In genomic region chr13:98930014-98930625, GRCh38 we compare ENCODE assay signal across 11 cellular contexts. TPM values are rescaled to one million over a fixed set of nuclear protein-coding genes. Genes with fewer than 3 reads are reported as not detected.
DNase-seq lines count a peak whose midpoint lies in the region; ATAC-seq and TF ChIP-seq lines count a peak whose summit lies in the region.
"Had no signal": no experiment of that assay in that cellular context is flagged by ENCODE, and none has a peak within 500 bp of the region (broad histone marks: within the 10 kb centered on the region; RNA-seq: fewer than 3 reads in every experiment).

No MANE protein-coding gene starts in this region.

- TF ChIP-seq CTCF in SU-DHL-6 (IDR thresholded peaks at IDR 0.05; ENCODE audit: insufficient read depth, low read length, poor library complexity, severe bottlenecking) = no peak

- peaks cover 4% of the 10 kb centered on the region for H3K9me3 Mint-ChIP-seq in activated CD4-positive, alpha-beta T cell treated with anti-CD3 and anti-CD28 coated beads, Interleukin-2, amount 10 ng/mL, durations not matched to agents 24 days and 14 days
- peaks cover 9% of the 10 kb centered on the region for H3K9me3 Mint-ChIP-seq in stimulated activated memory B cell treated with anti-CD40 and anti-IgM and Interleukin-4, amounts not matched to agents 10 μg/mL and 1 μg/mL and 100 μg/mL, for 72 hours
- H3K9me3 Mint-ChIP-seq: natural killer cell had no signal

- intact Hi-C loops in activated CD4-positive, alpha-beta T cell treated with anti-CD3 and anti-CD28 coated beads, Interleukin-2, amount 10 ng/mL, durations not matched to agents 24 days and 14 days (cut with micrococcal nuclease) = no loop called here

- peak overlapping the region; percentile 89 for H3K27ac Mint-ChIP-seq in activated CD4-positive, alpha-beta T cell treated with anti-CD3 and anti-CD28 coated beads, Interleukin-2, amount 10 ng/mL, durations not matched to agents 24 days and 14 days
- H3K27ac Mint-ChIP-seq in stimulated activated memory B cell treated with anti-CD40 and anti-IgM and Interleukin-4, amounts not matched to agents 10 μg/mL and 1 μg/mL and 100 μg/mL, for 72 hours = peak overlapping the region; percentile 88

- peak overlapping the region; percentile 30 for H3K4me2 ChIP-seq in SU-DHL-6 (ENCODE audit: low read depth, low read length, poor library complexity, severe bottlenecking)

- DNase-seq in activated CD4-positive, alpha-beta T cell treated with anti-CD3 and anti-CD28 coated beads, Interleukin-2, amount 10 ng/mL, durations not matched to agents 24 days and 14 days = no peak
- DNase-seq in activated CD4-positive, alpha-beta T cell treated with anti-CD3 and anti-CD28 coated beads for 48 hours = no peak
- peak; percentile 17 to 19 for DNase-seq in hippocampal formation (lab: John Stamatoyannopoulos, UW)
- DNase-seq: glutamatergic neuron, natural killer cell had no signal

- peaks cover 42% of the 10 kb centered on the region for H3K36me3 Mint-ChIP-seq in activated CD4-positive, alpha-beta T cell treated with anti-CD3 and anti-CD28 coated beads, Interleukin-2, amount 10 ng/mL, durations not matched to agents 24 days and 14 days (ENCODE audit: low read depth)
- peaks cover 21% of the 10 kb centered on the region for H3K36me3 Mint-ChIP-seq in stimulated activated memory B cell treated with anti-CD40 and anti-IgM and Interleukin-4, amounts not matched to agents 10 μg/mL and 1 μg/mL and 100 μg/mL, for 72 hours
- H3K36me3 Mint-ChIP-seq: natural killer cell had no signal

- no peak overlapping the region for H3K27ac ChIP-seq in SU-DHL-6 (ENCODE audit: low read depth, low read length)

- H3K27me3 Mint-ChIP-seq in activated CD4-positive, alpha-beta T cell treated with anti-CD3 and anti-CD28 coated beads, Interleukin-2, amount 10 ng/mL, durations not matched to agents 24 days and 14 days = no peaks in the 10 kb centered on the region
- H3K27me3 Mint-ChIP-seq in stimulated activated memory B cell treated with anti-CD40 and anti-IgM and Interleukin-4, amounts not matched to agents 10 μg/mL and 1 μg/mL and 100 μg/mL, for 72 hours = no peaks in the 10 kb centered on the region

- H3K4me3 Mint-ChIP-seq in activated CD4-positive, alpha-beta T cell treated with anti-CD3 and anti-CD28 coated beads, Interleukin-2, amount 10 ng/mL, durations not matched to agents 24 days and 14 days = peak overlapping the region; percentile 73
- peak overlapping the region; percentile 69 for H3K4me3 Mint-ChIP-seq in stimulated activated memory B cell treated with anti-CD40 and anti-IgM and Interleukin-4, amounts not matched to agents 10 μg/mL and 1 μg/mL and 100 μg/mL, for 72 hours
- H3K4me3 Mint-ChIP-seq: natural killer cell had no signal

- no peak overlapping the region for H3K9ac ChIP-seq in SU-DHL-6 (ENCODE audit: low read length)

- H3K9me2 ChIP-seq in SU-DHL-6 (replicated peaks; ENCODE audit: insufficient read depth, low read length) = no peaks in the 10 kb centered on the region

- no peak overlapping the region for H3K4me3 ChIP-seq in SU-DHL-6 (ENCODE audit: insufficient read depth, low read length, poor library complexity, severe bottlenecking)
- H3K4me3 ChIP-seq: coronary artery had no signal

- no peaks in the 10 kb centered on the region for H3K79me2 ChIP-seq in SU-DHL-6 (ENCODE audit: insufficient read depth, low read length)

- H3K4me1 Mint-ChIP-seq in activated CD4-positive, alpha-beta T cell treated with anti-CD3 and anti-CD28 coated beads, Interleukin-2, amount 10 ng/mL, durations not matched to agents 24 days and 14 days = peaks cover 9% of the 10 kb centered on the region
- peaks cover 8% of the 10 kb centered on the region for H3K4me1 Mint-ChIP-seq in stimulated activated memory B cell treated with anti-CD40 and anti-IgM and Interleukin-4, amounts not matched to agents 10 μg/mL and 1 μg/mL and 100 μg/mL, for 72 hours

- H3K27me3 ChIP-seq in SU-DHL-6 (ENCODE audit: low read length) = no peaks in the 10 kb centered on the region

- peak overlapping the region; percentile 77 for H2AFZ ChIP-seq in SU-DHL-6 (ENCODE audit: low read depth, low read length, severe bottlenecking)

- H3K36me3 ChIP-seq in SU-DHL-6 (ENCODE audit: low read length) = no peaks in the 10 kb centered on the region

- H3F3A ChIP-seq in SU-DHL-6 (ENCODE audit: insufficient read depth) = no peaks in the 10 kb centered on the region

- ATAC-seq in stimulated activated memory B cell treated with anti-CD40 and anti-IgM and Interleukin-4, amounts not matched to agents 10 μg/mL and 1 μg/mL and 100 μg/mL, for 72 hours = peak; percentile 41
- ATAC-seq in HG03039 (IDR thresholded peaks at IDR 0.05; ENCODE audit: unreplicated experiment) = no peak
- no peak for ATAC-seq in GM18868 (IDR thresholded peaks at IDR 0.05; ENCODE audit: unreplicated experiment)
- ATAC-seq in GM18498 (IDR thresholded peaks at IDR 0.05; ENCODE audit: unreplicated experiment) = no peak

- no peaks in the 10 kb centered on the region for H4K20me1 ChIP-seq in SU-DHL-6 (ENCODE audit: low read depth, low read length)

- no peaks in the 10 kb centered on the region for H3K9me3 ChIP-seq in SU-DHL-6 (ENCODE audit: insufficient read depth, low read length)

RNA-seq across cellular contexts. Expression of gene DOCK9, which starts 47.7 kb away (rescaled TPM):
- total RNA-seq in activated CD4-positive, alpha-beta T cell treated with anti-CD3 and anti-CD28 coated beads, Interleukin-2, amount 10 ng/mL, durations not matched to agents 24 days and 14 days = 42.2 and 43.5 TPM in 2 replicates

Comparison
In these comparisons a context has a peak if more than half of its experiments do, and no peak if none do; other contexts are left out.
1. DNase-seq: peak in hippocampal formation (2 of 2); none in activated CD4-positive, alpha-beta T cell treated with anti-CD3 and anti-CD28 coated beads, Interleukin-2, amount 10 ng/mL, durations not matched to agents 24 days and 14 days (single experiment) and activated CD4-positive, alpha-beta T cell treated with anti-CD3 and anti-CD28 coated beads for 48 hours (single experiment).